In genomic region chr12:70962226-70962794, GRCh38 we compare ENCODE assay signal across 16 cellular contexts.
A peak's percentile ranks its signal among the peaks of the same experiment; 100 is the strongest.
DNase-seq lines count a peak whose midpoint lies in the region; ATAC-seq and TF ChIP-seq lines count a peak whose summit lies in the region.
"Had no signal": no experiment of that assay in that cellular context is flagged by ENCODE, and none has a peak within 500 bp of the region (broad histone marks: within the 10 kb centered on the region; RNA-seq: fewer than 3 reads in every experiment).

No MANE protein-coding gene starts in this region.

- TF ChIP-seq CTCF in OCI-LY3 (IDR thresholded peaks at IDR 0.05; ENCODE audit: low read depth, low read length) (no peak), tibial artery (IDR thresholded peaks at IDR 0.05) (no peak)

- no peak for DNase-seq in activated CD8-positive, alpha-beta memory T cell treated with anti-CD3 and anti-CD28 coated beads, Interleukin-2, amount 50 U/mL, for 48 hours
- no peak for DNase-seq in NCI-H2029 (lab: John Stamatoyannopoulos, UW)
- no peak for DNase-seq in tibial artery
- DNase-seq: activated CD4-positive, alpha-beta T cell treated with anti-CD3 and anti-CD28 coated beads for 4 hours; activated T-cell treated with anti-CD3 and anti-CD28 coated beads, Interleukin-2, amount 50 U/mL, for 48 hours; kidney; NCI-H1417 treated with DMSO at 0.1 percent for 48 hours; NCI-H510A; posterior cingulate gyrus; T-helper 1 cell had no signal

- ATAC-seq in GM19324 (IDR thresholded peaks at IDR 0.05; ENCODE audit: low FRiP score, unreplicated experiment) (peak; percentile 54), HG03025 (IDR thresholded peaks at IDR 0.05; ENCODE audit: low FRiP score, unreplicated experiment) (peak; percentile 85), HG02678 (IDR thresholded peaks at IDR 0.05; ENCODE audit: unreplicated experiment) (no peak)

- H4K20me1 ChIP-seq in OCI-LY3 (ENCODE audit: insufficient read depth, low read length) = no peaks in the 10 kb centered on the region

- no peaks in the 10 kb centered on the region for H3K9me3 ChIP-seq in OCI-LY3 (ENCODE audit: insufficient read depth, low read length)
- H3K9me3 ChIP-seq in tibial artery = no peaks in the 10 kb centered on the region

- intact Hi-C loops in tibial artery (cut with DNase I; ENCODE audit: low total_unique reads) = no loop called here

- no peaks in the 10 kb centered on the region for H3K4me1 ChIP-seq in ACC112 (ENCODE audit: control insufficient read depth, insufficient read depth, low read length, unreplicated experiment)
- peaks cover 16% of the 10 kb centered on the region for H3K4me1 ChIP-seq in OCI-LY3 (ENCODE audit: low read length)
- H3K4me1 ChIP-seq in tibial artery = peaks cover 0 to 17% (median 2%) of the 10 kb centered on the region in 4 donors

- H3K27ac ChIP-seq in ACC112 (ENCODE audit: low read depth, low read length) (no peak overlapping the region), OCI-LY3 (ENCODE audit: low read length) (no peak overlapping the region), tibial artery (no peak overlapping the region)
- H3K27ac ChIP-seq: epithelial cell of prostate had no signal

- no peaks in the 10 kb centered on the region for H3K79me2 ChIP-seq in ACC112 (ENCODE audit: control insufficient read depth, insufficient read depth, low read length, unreplicated experiment)
- no peaks in the 10 kb centered on the region for H3K79me2 ChIP-seq in OCI-LY3 (ENCODE audit: low read length)

- H3K27me3 ChIP-seq in ACC112 (ENCODE audit: insufficient read depth, low read length) (no peaks in the 10 kb centered on the region), OCI-LY3 (ENCODE audit: low read depth, low read length) (no peaks in the 10 kb centered on the region), tibial artery (no peaks in the 10 kb centered on the region)

- H3K9ac ChIP-seq in OCI-LY3 (ENCODE audit: low read length) = no peak overlapping the region

- no peaks in the 10 kb centered on the region for H3K36me3 ChIP-seq in ACC112 (ENCODE audit: insufficient read depth, low read length)
- no peaks in the 10 kb centered on the region for H3K36me3 ChIP-seq in OCI-LY3 (replicated peaks; ENCODE audit: low read depth, low read length)
- no peaks in the 10 kb centered on the region for H3K36me3 ChIP-seq in tibial artery

- H2AFZ ChIP-seq in ACC112 (ENCODE audit: low read length, unreplicated experiment) = peak overlapping the region; percentile 1
- no peak overlapping the region for H2AFZ ChIP-seq in OCI-LY3 (ENCODE audit: low read depth, low read length)

- peak overlapping the region; percentile 51 for H3K4me2 ChIP-seq in OCI-LY3 (ENCODE audit: low read length)

- no peak overlapping the region for H3K4me3 ChIP-seq in ACC112 (ENCODE audit: low read depth, low read length)
- H3K4me3 ChIP-seq in OCI-LY3 (ENCODE audit: low read length) = no peak overlapping the region
- no peak overlapping the region for H3K4me3 ChIP-seq in tibial artery
